24 cellular contexts compared by ENCODE assay signal in the genomic region with DNA sequence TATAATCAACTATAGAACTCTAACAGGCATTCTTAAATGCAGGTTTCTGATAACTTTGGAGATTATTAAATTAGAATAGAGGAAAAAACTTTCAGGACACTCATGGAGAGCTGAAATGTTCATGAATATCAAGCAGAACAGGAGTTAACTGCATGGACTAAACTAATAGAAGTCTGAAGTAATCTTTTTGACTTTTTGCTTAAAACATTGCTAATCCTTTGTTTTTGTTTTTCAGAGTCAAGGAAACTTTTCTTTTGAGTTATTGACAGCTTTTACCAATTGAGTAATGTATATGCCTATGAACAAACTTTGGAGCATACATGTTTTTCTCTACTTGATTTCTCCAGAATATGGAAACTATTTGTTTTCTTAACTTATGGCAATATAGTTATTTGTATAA.
"Had no signal": no experiment of that assay in that cellular context is flagged by ENCODE, and none has a peak within 500 bp of the region (broad histone marks: within the 10 kb centered on the region; RNA-seq: fewer than 3 reads in every experiment).

No MANE protein-coding gene starts in this region.

- H3K27me3 ChIP-seq: colonic mucosa, dorsolateral prefrontal cortex, esophagus muscularis mucosa, esophagus squamous epithelium, foreskin keratinocyte, gastrocnemius medialis, gastroesophageal sphincter, heart left ventricle, heart right ventricle had no signal

- DNase-seq: colonic mucosa; cortex of kidney; dermis blood vessel endothelial cell; dorsolateral prefrontal cortex; effector CD4-positive, alpha-beta T cell; effector CD8-positive, alpha-beta T cell; effector memory CD4-positive, alpha-beta T cell; effector memory CD8-positive, alpha-beta T cell; erythroblast; esophagus squamous epithelium; foreskin fibroblast; foreskin keratinocyte; foreskin melanocyte; gastrocnemius medialis; glutamatergic neuron; head of caudate nucleus; heart left ventricle; heart right ventricle had no signal

- H3K27ac Mint-ChIP-seq: dendritic cell treated with granulocyte-macrophage colony-stimulating factor and Interleukin-4, amounts not matched to agents 40 ng/mL and 50 ng/mL, for 4 days; effector memory CD8-positive, alpha-beta T cell had no signal

- H3K9me3 ChIP-seq: colonic mucosa, esophagus muscularis mucosa, gastrocnemius medialis, gastroesophageal sphincter had no signal

- H3K27ac ChIP-seq: colonic mucosa, coronary artery, dorsolateral prefrontal cortex, epithelial cell of prostate, esophagus muscularis mucosa, esophagus squamous epithelium, foreskin keratinocyte, gastrocnemius medialis, gastroesophageal sphincter, heart left ventricle, heart right ventricle had no signal

- H3K4me3 Mint-ChIP-seq: dendritic cell treated with granulocyte-macrophage colony-stimulating factor and Interleukin-4, amounts not matched to agents 40 ng/mL and 50 ng/mL, for 4 days; effector memory CD8-positive, alpha-beta T cell had no signal

- H3K36me3 ChIP-seq: colonic mucosa, esophagus muscularis mucosa, esophagus squamous epithelium, gastrocnemius medialis, gastroesophageal sphincter, heart left ventricle, heart right ventricle had no signal

- H3K9me3 Mint-ChIP-seq: effector memory CD8-positive, alpha-beta T cell had no signal

- H3K4me3 ChIP-seq: colonic mucosa, coronary artery, dorsolateral prefrontal cortex, esophagus muscularis mucosa, esophagus squamous epithelium, gastrocnemius medialis, gastroesophageal sphincter, heart left ventricle, heart right ventricle had no signal

- H3K4me1 ChIP-seq: colonic mucosa, esophagus muscularis mucosa, foreskin keratinocyte, gastrocnemius medialis, gastroesophageal sphincter, heart left ventricle had no signal

- H3K27me3 Mint-ChIP-seq: dendritic cell treated with granulocyte-macrophage colony-stimulating factor and Interleukin-4, amounts not matched to agents 40 ng/mL and 50 ng/mL, for 4 days had no signal

- ATAC-seq: effector memory CD8-positive, alpha-beta T cell; esophagus mucosa; foreskin keratinocyte; gastrocnemius medialis; gastroesophageal sphincter; heart left ventricle; heart right ventricle had no signal
